Comparison of ENCODE assay signal across 20 cellular contexts in the genomic region with DNA sequence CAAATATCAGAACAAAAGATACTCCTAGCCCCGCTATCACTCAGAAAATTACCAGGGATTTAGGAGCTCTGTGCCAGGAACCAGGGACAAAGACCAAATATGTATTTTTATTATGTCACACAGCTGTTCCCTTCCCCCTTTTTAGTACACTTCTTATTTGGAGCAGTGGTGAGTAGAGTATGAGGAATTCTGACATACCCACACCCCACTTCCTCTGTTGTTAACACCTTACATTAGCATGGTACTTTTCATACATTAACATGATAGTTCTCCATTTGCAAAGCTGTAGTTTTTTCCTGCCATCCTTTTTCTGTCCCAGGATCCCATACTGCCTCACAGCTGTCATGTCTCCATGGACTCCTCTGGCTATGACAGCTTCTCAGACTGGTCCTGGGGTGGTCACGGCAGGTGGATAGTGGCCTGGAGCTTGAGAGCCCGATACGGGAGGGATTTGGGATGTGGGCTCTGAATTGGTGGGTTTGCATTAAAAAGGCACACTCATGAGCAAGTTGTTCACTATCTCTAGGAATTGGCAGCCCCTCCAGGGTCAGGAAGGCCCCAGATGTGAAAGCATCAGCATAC.
"Had no signal": no experiment of that assay in that cellular context is flagged by ENCODE, and none has a peak within 500 bp of the region (broad histone marks: within the 10 kb centered on the region; RNA-seq: fewer than 3 reads in every experiment).

No MANE protein-coding gene starts in this region.

- DNase-seq: activated CD4-positive, alpha-beta memory T cell treated with anti-CD3 and anti-CD28 coated beads for 36 hours; activated CD4-positive, alpha-beta T cell treated with anti-CD3 and anti-CD28 coated beads for 36 hours; activated CD8-positive, alpha-beta memory T cell treated with anti-CD3 and anti-CD28 coated beads, Interleukin-2, amount 10 ng/mL, durations not matched to agents 7 days and 5 days; activated naive CD4-positive, alpha-beta T cell treated with anti-CD3 and anti-CD28 coated beads for 36 hours; activated T-cell treated with anti-CD3 and anti-CD28 coated beads, Interleukin-2, amount 50 U/mL, for 24 hours; anterior cingulate cortex; central memory CD4-positive, alpha-beta T cell; colonic mucosa; hypothalamus; left ventricle myocardium inferior; naive B cell; pancreas; right lobe of liver; stimulated activated CD4-positive, alpha-beta T cell treated with anti-CD3 and anti-CD28 coated beads, Interleukin-4, amount 100 ng/mL, for 4 hours; stimulated activated naive B cell treated with anti-CD40 and anti-IgM and Interleukin-4, amounts not matched to agents 10 μg/mL and 1 μg/mL and 100 μg/mL, for 72 hours; SW 1271; upper lobe of left lung had no signal

- ATAC-seq: activated CD4-positive, alpha-beta T cell treated with anti-CD3 and anti-CD28 coated beads for 36 hours; activated CD8-positive, alpha-beta memory T cell treated with anti-CD3 and anti-CD28 coated beads, Interleukin-2, amount 10 ng/mL, durations not matched to agents 7 days and 5 days; pancreas; right lobe of liver; stimulated activated naive B cell treated with anti-CD40 and anti-IgM and Interleukin-4, amounts not matched to agents 10 μg/mL and 1 μg/mL and 100 μg/mL, for 72 hours had no signal

- H3K27ac Mint-ChIP-seq: activated CD4-positive, alpha-beta memory T cell treated with anti-CD3 and anti-CD28 coated beads for 36 hours; activated CD4-positive, alpha-beta T cell treated with anti-CD3 and anti-CD28 coated beads for 36 hours; activated CD8-positive, alpha-beta memory T cell treated with anti-CD3 and anti-CD28 coated beads, Interleukin-2, amount 10 ng/mL, durations not matched to agents 7 days and 5 days; activated naive CD4-positive, alpha-beta T cell treated with anti-CD3 and anti-CD28 coated beads for 36 hours; activated T-cell treated with anti-CD3 and anti-CD28 coated beads, Interleukin-2, amount 50 U/mL, for 24 hours had no signal

- H3K9me3 Mint-ChIP-seq: activated CD4-positive, alpha-beta memory T cell treated with anti-CD3 and anti-CD28 coated beads for 36 hours; activated naive CD4-positive, alpha-beta T cell treated with anti-CD3 and anti-CD28 coated beads for 36 hours; naive B cell; stimulated activated naive B cell treated with anti-CD40 and anti-IgM and Interleukin-4, amounts not matched to agents 10 μg/mL and 1 μg/mL and 100 μg/mL, for 72 hours had no signal

- H3K27me3 ChIP-seq: colonic mucosa, pancreas, right lobe of liver, upper lobe of left lung had no signal

- H3K36me3 ChIP-seq: colonic mucosa, left ventricle myocardium inferior, pancreas, right lobe of liver, thoracic aorta, upper lobe of left lung had no signal

- H3K4me2 ChIP-seq: smooth muscle cell had no signal

- H3K27me3 Mint-ChIP-seq: brain; naive B cell; stimulated activated naive B cell treated with anti-CD40 and anti-IgM and Interleukin-4, amounts not matched to agents 10 μg/mL and 1 μg/mL and 100 μg/mL, for 72 hours had no signal

- H3K9me3 ChIP-seq: colonic mucosa, pancreas, right lobe of liver, thoracic aorta, upper lobe of left lung had no signal

- H3K4me1 ChIP-seq: colonic mucosa had no signal

- H3K4me3 ChIP-seq: colonic mucosa, left ventricle myocardium inferior, pancreas, right lobe of liver, smooth muscle cell, thoracic aorta, upper lobe of left lung had no signal

- H3K4me3 Mint-ChIP-seq: activated CD4-positive, alpha-beta memory T cell treated with anti-CD3 and anti-CD28 coated beads for 36 hours; activated CD4-positive, alpha-beta T cell treated with anti-CD3 and anti-CD28 coated beads for 36 hours; activated CD8-positive, alpha-beta memory T cell treated with anti-CD3 and anti-CD28 coated beads, Interleukin-2, amount 10 ng/mL, durations not matched to agents 7 days and 5 days; activated naive CD4-positive, alpha-beta T cell treated with anti-CD3 and anti-CD28 coated beads for 36 hours; activated T-cell treated with anti-CD3 and anti-CD28 coated beads, Interleukin-2, amount 50 U/mL, for 24 hours; brain; stimulated activated naive B cell treated with anti-CD40 and anti-IgM and Interleukin-4, amounts not matched to agents 10 μg/mL and 1 μg/mL and 100 μg/mL, for 72 hours had no signal

- H3K27ac ChIP-seq: colonic mucosa, left ventricle myocardium inferior, pancreas, right lobe of liver, thoracic aorta, upper lobe of left lung had no signal

- H3K36me3 Mint-ChIP-seq: activated CD4-positive, alpha-beta memory T cell treated with anti-CD3 and anti-CD28 coated beads for 36 hours; activated CD8-positive, alpha-beta memory T cell treated with anti-CD3 and anti-CD28 coated beads, Interleukin-2, amount 10 ng/mL, durations not matched to agents 7 days and 5 days; brain; naive B cell; stimulated activated naive B cell treated with anti-CD40 and anti-IgM and Interleukin-4, amounts not matched to agents 10 μg/mL and 1 μg/mL and 100 μg/mL, for 72 hours had no signal
